Comparison of ENCODE assay signal across 13 cellular contexts in the genomic region with DNA sequence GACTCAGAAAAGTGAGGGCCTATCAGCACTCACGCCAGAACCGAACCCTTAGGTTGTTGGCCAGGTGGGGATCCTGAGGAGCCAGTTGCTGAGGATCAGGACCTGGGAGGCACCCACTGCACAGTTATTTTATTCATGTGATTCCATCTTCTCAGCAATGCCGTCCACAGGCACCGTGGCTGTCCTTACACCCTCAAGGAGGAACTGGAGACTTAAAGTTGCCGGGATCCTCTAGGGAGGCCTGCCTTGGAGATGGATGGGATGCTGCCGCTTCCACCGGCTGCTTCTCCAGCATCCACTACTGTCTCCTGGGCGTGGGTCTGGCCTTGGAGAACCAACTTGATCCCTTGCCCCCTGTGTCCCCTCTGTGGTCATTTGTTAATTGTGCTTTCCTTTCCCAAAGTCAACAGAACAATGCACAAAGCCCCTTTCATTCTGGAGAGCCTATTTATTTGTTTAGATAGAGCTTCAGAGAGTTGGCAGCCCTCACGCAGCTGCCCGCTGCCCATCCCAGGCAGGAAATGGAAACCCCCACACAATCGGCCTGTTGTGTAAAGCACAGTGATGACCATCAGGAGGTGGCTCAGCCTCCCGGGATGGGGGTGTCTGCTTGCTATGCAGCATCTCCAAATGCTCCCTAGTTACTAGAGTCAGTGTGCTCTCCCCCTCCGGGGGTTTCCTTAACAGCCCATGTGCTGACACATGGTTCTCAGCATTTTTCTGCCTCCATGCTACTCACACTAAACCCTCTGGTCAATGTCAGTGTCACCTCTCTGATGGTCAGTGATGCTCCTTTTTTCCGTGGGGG. TPM values are rescaled to one million over a fixed set of nuclear protein-coding genes. Genes with fewer than 3 reads are reported as not detected.
DNase-seq lines count a peak whose midpoint lies in the region; ATAC-seq and TF ChIP-seq lines count a peak whose summit lies in the region.
"Had no signal": no experiment of that assay in that cellular context is flagged by ENCODE, and none has a peak within 500 bp of the region (broad histone marks: within the 10 kb centered on the region; RNA-seq: fewer than 3 reads in every experiment).

No MANE protein-coding gene starts in this region.

- peaks cover 7% of the 10 kb centered on the region for H3K4me1 Mint-ChIP-seq in activated naive CD8-positive, alpha-beta T cell treated with anti-CD3 and anti-CD28 coated beads, Interleukin-2, amount 50 U/mL, for 24 hours

- H3K9me3 Mint-ChIP-seq in activated naive CD8-positive, alpha-beta T cell treated with anti-CD3 and anti-CD28 coated beads, Interleukin-2, amount 50 U/mL, for 24 hours = no peaks in the 10 kb centered on the region
- H3K9me3 Mint-ChIP-seq: activated T-cell treated with anti-CD3 and anti-CD28 coated beads, Interleukin-2, amount 50 U/mL, for 4 hours; natural killer cell treated with Interleukin-12 subunit alpha and Interleukin-12 subunit beta and Interleukin-15 and Interleukin-18, amount 100 ng/mL, for 72 hours had no signal

- H3K27ac Mint-ChIP-seq in activated naive CD8-positive, alpha-beta T cell treated with anti-CD3 and anti-CD28 coated beads, Interleukin-2, amount 50 U/mL, for 24 hours = no peak overlapping the region
- H3K27ac Mint-ChIP-seq: CD4-positive, alpha-beta memory T cell; natural killer cell treated with Interleukin-12 subunit alpha and Interleukin-12 subunit beta and Interleukin-15 and Interleukin-18, amount 100 ng/mL, for 72 hours had no signal

- H3K27ac ChIP-seq in Panc1 (ENCODE audit: low read length) = no peak overlapping the region; the same call in 1 of the 2 replicates
- H3K27ac ChIP-seq: SK-N-MC had no signal

- in situ Hi-C loops in Panc1 (cut with HindIII; ENCODE audit: low pct_unique_long_range_greater_than_20kb, low sequenced_read_pairs) = no loop called here

- H3K4me3 ChIP-seq in H7 (ENCODE audit: insufficient read depth, low read depth, low read length) = no peak overlapping the region
- no peak overlapping the region for H3K4me3 ChIP-seq in Panc1 (ENCODE audit: low read depth in 2 of 2, low read length in 2 of 2)
- H3K4me3 ChIP-seq: SK-N-MC had no signal

- CTCF ChIA-PET in Panc1 (lab: Charles Lee) = no interaction called here

- BruUV-seq in Panc1 (replicated peaks; lab: Mats Ljungman, UMichigan) = no TSS peak

- DNase-seq in H7 (peak; percentile 19), Panc1 (ENCODE audit: low read depth, low spot score) (no peak), foreskin melanocyte (peak; percentile 99), pons (ENCODE audit: low spot score) (peak; percentile 97), GDM1 (lab: John Stamatoyannopoulos, UW) (no peak), NCI-H187 (lab: John Stamatoyannopoulos, UW) (no peak)
- DNase-seq in activated naive CD8-positive, alpha-beta T cell treated with anti-CD3 and anti-CD28 coated beads, Interleukin-2, amount 50 U/mL, for 24 hours = no peak
- DNase-seq in stimulated activated CD4-positive, alpha-beta T cell treated with anti-CD3 and anti-CD28 coated beads, Interleukin-1b, Interleukin-23, amount 100 ng/mL, for 48 hours = no peak
- DNase-seq: activated T-cell treated with anti-CD3 and anti-CD28 coated beads, Interleukin-2, amount 50 U/mL, for 4 hours; CD4-positive, alpha-beta memory T cell; NCI-H524 had no signal

- H3K27me3 ChIP-seq in H7 (ENCODE audit: control insufficient read depth, insufficient read depth, low read length) (no peaks in the 10 kb centered on the region), Panc1 (ENCODE audit: control insufficient read depth, insufficient read depth, low read length) (no peaks in the 10 kb centered on the region)

- POLR2A ChIA-PET in Panc1 (lab: Charles Lee) = no interaction called here

- H3K27me3 Mint-ChIP-seq in activated naive CD8-positive, alpha-beta T cell treated with anti-CD3 and anti-CD28 coated beads, Interleukin-2, amount 50 U/mL, for 24 hours = peaks cover 3% of the 10 kb centered on the region
- H3K27me3 Mint-ChIP-seq: CD4-positive, alpha-beta memory T cell had no signal

- no peaks in the 10 kb centered on the region for H3K9me3 ChIP-seq in Panc1 (ENCODE audit: control insufficient read depth, insufficient read depth, low read depth, low read length)

- no peak for TF ChIP-seq CTCF in Panc1 (IDR thresholded peaks at IDR 0.05)

- ATAC-seq in Panc1 = peak; percentile 60; the same call in 1 of the 2 replicates
- ATAC-seq in activated naive CD8-positive, alpha-beta T cell treated with anti-CD3 and anti-CD28 coated beads, Interleukin-2, amount 50 U/mL, for 24 hours = no peak
- ATAC-seq: activated T-cell treated with anti-CD3 and anti-CD28 coated beads, Interleukin-2, amount 50 U/mL, for 4 hours; natural killer cell treated with Interleukin-12 subunit alpha and Interleukin-12 subunit beta and Interleukin-15 and Interleukin-18, amount 100 ng/mL, for 72 hours had no signal

- H3K36me3 ChIP-seq in H7 (replicated peaks; ENCODE audit: control insufficient read depth, insufficient read depth, low read length) (no peaks in the 10 kb centered on the region), Panc1 (ENCODE audit: control insufficient read depth, insufficient read depth, low read length) (no peaks in the 10 kb centered on the region)

- H3K4me3 Mint-ChIP-seq in activated naive CD8-positive, alpha-beta T cell treated with anti-CD3 and anti-CD28 coated beads, Interleukin-2, amount 50 U/mL, for 24 hours = no peak overlapping the region
- H3K4me3 Mint-ChIP-seq: activated T-cell treated with anti-CD3 and anti-CD28 coated beads, Interleukin-2, amount 50 U/mL, for 4 hours; CD4-positive, alpha-beta memory T cell; natural killer cell treated with Interleukin-12 subunit alpha and Interleukin-12 subunit beta and Interleukin-15 and Interleukin-18, amount 100 ng/mL, for 72 hours had no signal

- intact Hi-C loops in Panc1 (cut with micrococcal nuclease; ENCODE audit: unreplicated experiment) = no loop called here

- peaks cover 21% of the 10 kb centered on the region for H3K4me1 ChIP-seq in Panc1 (ENCODE audit: control insufficient read depth, insufficient read depth, low read length)

- H3K36me3 Mint-ChIP-seq in activated naive CD8-positive, alpha-beta T cell treated with anti-CD3 and anti-CD28 coated beads, Interleukin-2, amount 50 U/mL, for 24 hours (ENCODE audit: low read depth) = peaks cover under 1% of the 10 kb centered on the region
- H3K36me3 Mint-ChIP-seq: natural killer cell treated with Interleukin-12 subunit alpha and Interleukin-12 subunit beta and Interleukin-15 and Interleukin-18, amount 100 ng/mL, for 72 hours had no signal

RNA-seq across cellular contexts. Expression of a gene that starts 52.9 kb away (rescaled TPM):
- total RNA-seq in H7 (2014; rRNA removed; shearing (Covaris generic)) = 2.7 and 5.6 TPM in 2 replicates
- total RNA-seq in Panc1 (2021; ENCODE audit: unreplicated experiment) = 6.0 TPM
- 11.4 TPM for polyA plus RNA-seq in Panc1 (2012; ENCODE audit: insufficient read length)

Comparison
In these comparisons a context has a peak if more than half of its experiments do, and no peak if none do; other contexts are left out.
1. DNase-seq: peak in H7 (single experiment), foreskin melanocyte (single experiment) and pons (single experiment); none in Panc1 (single experiment), activated naive CD8-positive, alpha-beta T cell treated with anti-CD3 and anti-CD28 coated beads, Interleukin-2, amount 50 U/mL, for 24 hours (single experiment), GDM1 (single experiment), stimulated activated CD4-positive, alpha-beta T cell treated with anti-CD3 and anti-CD28 coated beads, Interleukin-1b, Interleukin-23, amount 100 ng/mL, for 48 hours (single experiment) and NCI-H187 (0 of 2).